1 cellular context compared by ENCODE assay signal in genomic region chr3:52446631-52447511, GRCh38.
TF ChIP-seq lines count a peak whose summit lies in the region.

No MANE protein-coding gene starts in this region.

TF ChIP-seq in HepG2, 621 proteins besides CTCF, POLR2A, EP300 and RAD21 (continued from another document and continues in another):
- TF ChIP-seq, protein P1, sequence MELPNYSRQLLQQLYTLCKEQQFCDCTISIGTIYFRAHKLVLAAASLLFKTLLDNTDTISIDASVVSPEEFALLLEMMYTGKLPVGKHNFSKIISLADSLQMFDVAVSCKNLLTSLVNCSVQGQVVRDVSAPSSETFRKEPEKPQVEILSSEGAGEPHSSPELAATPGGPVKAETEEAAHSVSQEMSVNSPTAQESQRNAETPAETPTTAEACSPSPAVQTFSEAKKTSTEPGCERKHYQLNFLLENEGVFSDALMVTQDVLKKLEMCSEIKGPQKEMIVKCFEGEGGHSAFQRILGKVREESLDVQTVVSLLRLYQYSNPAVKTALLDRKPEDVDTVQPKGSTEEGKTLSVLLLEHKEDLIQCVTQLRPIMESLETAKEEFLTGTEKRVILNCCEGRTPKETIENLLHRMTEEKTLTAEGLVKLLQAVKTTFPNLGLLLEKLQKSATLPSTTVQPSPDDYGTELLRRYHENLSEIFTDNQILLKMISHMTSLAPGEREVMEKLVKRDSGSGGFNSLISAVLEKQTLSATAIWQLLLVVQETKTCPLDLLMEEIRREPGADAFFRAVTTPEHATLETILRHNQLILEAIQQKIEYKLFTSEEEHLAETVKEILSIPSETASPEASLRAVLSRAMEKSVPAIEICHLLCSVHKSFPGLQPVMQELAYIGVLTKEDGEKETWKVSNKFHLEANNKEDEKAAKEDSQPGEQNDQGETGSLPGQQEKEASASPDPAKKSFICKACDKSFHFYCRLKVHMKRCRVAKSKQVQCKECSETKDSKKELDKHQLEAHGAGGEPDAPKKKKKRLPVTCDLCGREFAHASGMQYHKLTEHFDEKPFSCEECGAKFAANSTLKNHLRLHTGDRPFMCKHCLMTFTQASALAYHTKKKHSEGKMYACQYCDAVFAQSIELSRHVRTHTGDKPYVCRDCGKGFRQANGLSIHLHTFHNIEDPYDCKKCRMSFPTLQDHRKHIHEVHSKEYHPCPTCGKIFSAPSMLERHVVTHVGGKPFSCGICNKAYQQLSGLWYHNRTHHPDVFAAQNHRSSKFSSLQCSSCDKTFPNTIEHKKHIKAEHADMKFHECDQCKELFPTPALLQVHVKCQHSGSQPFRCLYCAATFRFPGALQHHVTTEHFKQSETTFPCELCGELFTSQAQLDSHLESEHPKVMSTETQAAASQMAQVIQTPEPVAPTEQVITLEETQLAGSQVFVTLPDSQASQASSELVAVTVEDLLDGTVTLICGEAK (IDR thresholded peaks at IDR 0.05) = no peak
- TF ChIP-seq, protein P1 (CRISPR knock-in tag; IDR thresholded peaks at IDR 0.05) = no peak
- TF ChIP-seq NFYB (CRISPR knock-in tag; IDR thresholded peaks at IDR 0.05) = no peak
- TF ChIP-seq ISL2 (CRISPR knock-in tag; IDR thresholded peaks at IDR 0.05) = no peak
- TF ChIP-seq ZNF296 (CRISPR knock-in tag; conservative IDR thresholded peaks at IDR 0.05) = no peak
- TF ChIP-seq, protein P2, sequence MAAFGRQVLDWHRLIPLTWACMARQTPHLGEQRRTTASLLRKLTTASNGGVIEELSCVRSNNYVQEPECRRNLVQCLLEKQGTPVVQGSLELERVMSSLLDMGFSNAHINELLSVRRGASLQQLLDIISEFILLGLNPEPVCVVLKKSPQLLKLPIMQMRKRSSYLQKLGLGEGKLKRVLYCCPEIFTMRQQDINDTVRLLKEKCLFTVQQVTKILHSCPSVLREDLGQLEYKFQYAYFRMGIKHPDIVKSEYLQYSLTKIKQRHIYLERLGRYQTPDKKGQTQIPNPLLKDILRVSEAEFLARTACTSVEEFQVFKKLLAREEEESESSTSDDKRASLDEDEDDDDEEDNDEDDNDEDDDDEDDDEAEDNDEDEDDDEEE (CRISPR knock-in tag; IDR thresholded peaks at IDR 0.05) = no peak; the same call in 1 of the 2 replicates
- TF ChIP-seq GATAD1 (CRISPR knock-in tag; IDR thresholded peaks at IDR 0.05) = peak; percentile 55
- no peak for TF ChIP-seq JUND (CRISPR knock-in tag; IDR thresholded peaks at IDR 0.05)
- no peak for TF ChIP-seq ZSCAN29 (CRISPR knock-in tag; conservative IDR thresholded peaks at IDR 0.05)
- TF ChIP-seq, protein P3, sequence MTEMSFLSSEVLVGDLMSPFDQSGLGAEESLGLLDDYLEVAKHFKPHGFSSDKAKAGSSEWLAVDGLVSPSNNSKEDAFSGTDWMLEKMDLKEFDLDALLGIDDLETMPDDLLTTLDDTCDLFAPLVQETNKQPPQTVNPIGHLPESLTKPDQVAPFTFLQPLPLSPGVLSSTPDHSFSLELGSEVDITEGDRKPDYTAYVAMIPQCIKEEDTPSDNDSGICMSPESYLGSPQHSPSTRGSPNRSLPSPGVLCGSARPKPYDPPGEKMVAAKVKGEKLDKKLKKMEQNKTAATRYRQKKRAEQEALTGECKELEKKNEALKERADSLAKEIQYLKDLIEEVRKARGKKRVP (CRISPR knock-in tag; IDR thresholded peaks at IDR 0.05) = no peak
- TF ChIP-seq ZNF749 (CRISPR knock-in tag; IDR thresholded peaks at IDR 0.05; ENCODE audit: borderline replicate concordance) = no peak
- 0 out of 2 replicates have a peak, but pooled peaks have one; percentile 48 for TF ChIP-seq ZBTB26 (CRISPR knock-in tag; IDR thresholded peaks at IDR 0.05; ENCODE audit: borderline replicate concordance)
- TF ChIP-seq CBFB (CRISPR knock-in tag; IDR thresholded peaks at IDR 0.05) = no peak
- no peak for TF ChIP-seq THAP8 (CRISPR knock-in tag; IDR thresholded peaks at IDR 0.05; ENCODE audit: borderline replicate concordance)
- no peak for TF ChIP-seq KLF9 (CRISPR knock-in tag; IDR thresholded peaks at IDR 0.05; ENCODE audit: low read depth)
- no peak for TF ChIP-seq PBX2 (CRISPR knock-in tag; IDR thresholded peaks at IDR 0.05)
- no peak for TF ChIP-seq ATAD3A (CRISPR knock-in tag; IDR thresholded peaks at IDR 0.05)
- peak; percentile 34; the same call in 1 of the 2 replicates for TF ChIP-seq GZF1 (CRISPR knock-in tag; IDR thresholded peaks at IDR 0.05)
- TF ChIP-seq HMGXB3 (CRISPR knock-in tag; IDR thresholded peaks at IDR 0.05; ENCODE audit: borderline replicate concordance) = no peak
- TF ChIP-seq ZNF263 (CRISPR knock-in tag; IDR thresholded peaks at IDR 0.05) = peak; percentile 13; the same call in 1 of the 2 replicates
- TF ChIP-seq TFDP2 (CRISPR knock-in tag; IDR thresholded peaks at IDR 0.05) = 0 out of 2 replicates have a peak, but pooled peaks have one; percentile 46
- peak; percentile 28; the same call in 1 of the 2 replicates for TF ChIP-seq ZSCAN21 (CRISPR knock-in tag; IDR thresholded peaks at IDR 0.05; ENCODE audit: borderline replicate concordance)
- TF ChIP-seq RORA (CRISPR knock-in tag; IDR thresholded peaks at IDR 0.05) = no peak
- no peak for TF ChIP-seq FOXA3 (CRISPR knock-in tag; IDR thresholded peaks at IDR 0.05)
- TF ChIP-seq NR2F6 (IDR thresholded peaks at IDR 0.05) = no peak
- TF ChIP-seq NR2F6 (CRISPR knock-in tag; IDR thresholded peaks at IDR 0.05) = no peak
- TF ChIP-seq SYNCRIP (IDR thresholded peaks at IDR 0.05; ENCODE audit: insufficient read depth, low read depth, low read length) = no peak
- peak; percentile 51; the same call in 1 of the 2 replicates for TF ChIP-seq BORCS8-MEF2B (CRISPR knock-in tag; IDR thresholded peaks at IDR 0.05)
- peak; percentile 45; the same call in 1 of the 2 replicates for TF ChIP-seq ZFY (CRISPR knock-in tag; IDR thresholded peaks at IDR 0.05)
- TF ChIP-seq HOXA9 (CRISPR knock-in tag; IDR thresholded peaks at IDR 0.05; ENCODE audit: borderline replicate concordance) = no peak
- TF ChIP-seq, protein P4, sequence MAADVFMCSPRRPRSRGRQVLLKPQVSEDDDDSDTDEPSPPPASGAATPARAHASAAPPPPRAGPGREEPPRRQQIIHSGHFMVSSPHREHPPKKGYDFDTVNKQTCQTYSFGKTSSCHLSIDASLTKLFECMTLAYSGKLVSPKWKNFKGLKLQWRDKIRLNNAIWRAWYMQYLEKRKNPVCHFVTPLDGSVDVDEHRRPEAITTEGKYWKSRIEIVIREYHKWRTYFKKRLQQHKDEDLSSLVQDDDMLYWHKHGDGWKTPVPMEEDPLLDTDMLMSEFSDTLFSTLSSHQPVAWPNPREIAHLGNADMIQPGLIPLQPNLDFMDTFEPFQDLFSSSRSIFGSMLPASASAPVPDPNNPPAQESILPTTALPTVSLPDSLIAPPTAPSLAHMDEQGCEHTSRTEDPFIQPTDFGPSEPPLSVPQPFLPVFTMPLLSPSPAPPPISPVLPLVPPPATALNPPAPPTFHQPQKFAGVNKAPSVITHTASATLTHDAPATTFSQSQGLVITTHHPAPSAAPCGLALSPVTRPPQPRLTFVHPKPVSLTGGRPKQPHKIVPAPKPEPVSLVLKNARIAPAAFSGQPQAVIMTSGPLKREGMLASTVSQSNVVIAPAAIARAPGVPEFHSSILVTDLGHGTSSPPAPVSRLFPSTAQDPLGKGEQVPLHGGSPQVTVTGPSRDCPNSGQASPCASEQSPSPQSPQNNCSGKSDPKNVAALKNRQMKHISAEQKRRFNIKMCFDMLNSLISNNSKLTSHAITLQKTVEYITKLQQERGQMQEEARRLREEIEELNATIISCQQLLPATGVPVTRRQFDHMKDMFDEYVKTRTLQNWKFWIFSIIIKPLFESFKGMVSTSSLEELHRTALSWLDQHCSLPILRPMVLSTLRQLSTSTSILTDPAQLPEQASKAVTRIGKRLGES (CRISPR knock-in tag; IDR thresholded peaks at IDR 0.05; ENCODE audit: borderline replicate concordance) = no peak
- TF ChIP-seq NR2C2 (CRISPR knock-in tag; IDR thresholded peaks at IDR 0.05; ENCODE audit: borderline replicate concordance) = no peak
- TF ChIP-seq KDM4B (CRISPR knock-in tag; IDR thresholded peaks at IDR 0.05) = no peak
- peak; percentile 41; the same call in 1 of the 2 replicates for TF ChIP-seq ZSCAN31 (CRISPR knock-in tag; IDR thresholded peaks at IDR 0.05; ENCODE audit: low read depth)
- no peak for TF ChIP-seq ZNF558 (CRISPR knock-in tag; IDR thresholded peaks at IDR 0.05; ENCODE audit: borderline replicate concordance)
- 0 out of 2 replicates have a peak, but pooled peaks have one; percentile 26 for TF ChIP-seq KLF6 (CRISPR knock-in tag; IDR thresholded peaks at IDR 0.05)
